In genomic region chr1:235093013-235093618, GRCh38 we compare ENCODE assay signal across 1 cellular context.
A peak's percentile ranks its signal among the peaks of the same experiment; 100 is the strongest.
TF ChIP-seq lines count a peak whose summit lies in the region.

No MANE protein-coding gene starts in this region.

TF ChIP-seq in HepG2, 621 proteins besides CTCF, POLR2A, EP300 and RAD21 (continued from another document and continues in another):
- TF ChIP-seq FOXK2 (IDR thresholded peaks at IDR 0.05) = no peak
- TF ChIP-seq ZNF646 (CRISPR knock-in tag; IDR thresholded peaks at IDR 0.05) = no peak
- no peak for TF ChIP-seq MAFK (conservative IDR thresholded peaks at IDR 0.05 in 1 of 2, IDR thresholded peaks at IDR 0.05 in 1 of 2; ENCODE audit: low read length in 2 of 2)
- TF ChIP-seq HNF4A (CRISPR knock-in tag; IDR thresholded peaks at IDR 0.05) = no peak
- TF ChIP-seq ZNF276 (CRISPR knock-in tag; IDR thresholded peaks at IDR 0.05; ENCODE audit: low read depth) = no peak
- TF ChIP-seq FOSL1 (CRISPR knock-in tag; IDR thresholded peaks at IDR 0.05; ENCODE audit: borderline replicate concordance) = no peak
- no peak for TF ChIP-seq CEBPG (CRISPR knock-in tag; IDR thresholded peaks at IDR 0.05)
- no peak for TF ChIP-seq ZNF777 (CRISPR knock-in tag; IDR thresholded peaks at IDR 0.05)
- peak; percentile 26; the same call in 1 of the 2 replicates for TF ChIP-seq ELF3 (CRISPR knock-in tag; IDR thresholded peaks at IDR 0.05)
- TF ChIP-seq ZNF678 (CRISPR knock-in tag; IDR thresholded peaks at IDR 0.05) = no peak
- 0 out of 2 replicates have a peak, but pooled peaks have one; percentile 17 for TF ChIP-seq MEF2D (CRISPR knock-in tag; IDR thresholded peaks at IDR 0.05)
- TF ChIP-seq CHCHD3 (CRISPR knock-in tag; IDR thresholded peaks at IDR 0.05) = no peak
- no peak for TF ChIP-seq ZNF101 (CRISPR knock-in tag; IDR thresholded peaks at IDR 0.05; ENCODE audit: borderline replicate concordance, low read depth)
- no peak for TF ChIP-seq TBX3 (IDR thresholded peaks at IDR 0.05; ENCODE audit: borderline replicate concordance)
- no peak for TF ChIP-seq SOX6 (IDR thresholded peaks at IDR 0.05)
- peak; percentile 16; the same call in 1 of the 2 replicates for TF ChIP-seq SOX6 (CRISPR knock-in tag; IDR thresholded peaks at IDR 0.05)
- TF ChIP-seq ZC3H4 (CRISPR knock-in tag; IDR thresholded peaks at IDR 0.05; ENCODE audit: borderline replicate concordance) = no peak
- 0 out of 2 replicates have a peak, but pooled peaks have one; percentile 10 for TF ChIP-seq ZNF292 (CRISPR knock-in tag; IDR thresholded peaks at IDR 0.05; ENCODE audit: borderline replicate concordance, low read depth)
- no peak for TF ChIP-seq NFKBIZ (CRISPR knock-in tag; IDR thresholded peaks at IDR 0.05)
- no peak; the same call in 1 of the 2 replicates for TF ChIP-seq NFKB2 (CRISPR knock-in tag; IDR thresholded peaks at IDR 0.05; ENCODE audit: borderline replicate concordance)
- no peak for TF ChIP-seq MLLT10 (CRISPR knock-in tag; IDR thresholded peaks at IDR 0.05)
- TF ChIP-seq CENPBD1 (CRISPR knock-in tag; IDR thresholded peaks at IDR 0.05; ENCODE audit: borderline replicate concordance, low read depth) = no peak
- TF ChIP-seq MED13 (CRISPR knock-in tag; IDR thresholded peaks at IDR 0.05) = no peak
- TF ChIP-seq ZNF672 (CRISPR knock-in tag; IDR thresholded peaks at IDR 0.05) = no peak
- no peak for TF ChIP-seq FIP1L1 (IDR thresholded peaks at IDR 0.05; ENCODE audit: borderline replicate concordance, insufficient read depth, low read depth, low read length)
- no peak for TF ChIP-seq ZNF790 (CRISPR knock-in tag; IDR thresholded peaks at IDR 0.05; ENCODE audit: borderline replicate concordance)
- no peak for TF ChIP-seq ZNF33A (CRISPR knock-in tag; IDR thresholded peaks at IDR 0.05; ENCODE audit: borderline replicate concordance)
- 0 out of 2 replicates have a peak, but pooled peaks have one; percentile 18 for TF ChIP-seq ZFY (CRISPR knock-in tag; IDR thresholded peaks at IDR 0.05)
- TF ChIP-seq ZKSCAN1 (IDR thresholded peaks at IDR 0.05; ENCODE audit: low read length) = 0 out of 2 replicates have a peak, but pooled peaks have one; percentile 23
- TF ChIP-seq BRCA1 (CRISPR knock-in tag; IDR thresholded peaks at IDR 0.05) = no peak
- TF ChIP-seq STAG1 (CRISPR knock-in tag; IDR thresholded peaks at IDR 0.05) = peak; percentile 92
- TF ChIP-seq AGO2 (optimal IDR thresholded peaks at IDR 0.05; ENCODE audit: low read depth, low read length) = no peak
- TF ChIP-seq KLF13 (CRISPR knock-in tag; IDR thresholded peaks at IDR 0.05) = no peak
- TF ChIP-seq ZNF512 (CRISPR knock-in tag; IDR thresholded peaks at IDR 0.05) = no peak
- no peak for TF ChIP-seq IRF2 (CRISPR knock-in tag; IDR thresholded peaks at IDR 0.05)
- 0 out of 2 replicates have a peak, but pooled peaks have one; percentile 27 for TF ChIP-seq SRY (CRISPR knock-in tag; IDR thresholded peaks at IDR 0.05)
- TF ChIP-seq TOPORS (CRISPR knock-in tag; IDR thresholded peaks at IDR 0.05) = no peak
- TF ChIP-seq TFDP2 (CRISPR knock-in tag; IDR thresholded peaks at IDR 0.05) = no peak
- peak; percentile 31; the same call in 1 of the 2 replicates for TF ChIP-seq ZNF747 (CRISPR knock-in tag; IDR thresholded peaks at IDR 0.05; ENCODE audit: borderline replicate concordance)
- TF ChIP-seq PTBP1 (IDR thresholded peaks at IDR 0.05; ENCODE audit: low read depth, low read length, poor library complexity, severe bottlenecking) = no peak
- no peak for TF ChIP-seq ZNF879 (CRISPR knock-in tag; IDR thresholded peaks at IDR 0.05)
- no peak for TF ChIP-seq CENPX (CRISPR knock-in tag; IDR thresholded peaks at IDR 0.05)
- TF ChIP-seq ZNF891 (CRISPR knock-in tag; IDR thresholded peaks at IDR 0.05) = 0 out of 2 replicates have a peak, but pooled peaks have one; percentile 19
- TF ChIP-seq ATF7 (IDR thresholded peaks at IDR 0.05) = no peak
- no peak for TF ChIP-seq ATF7 (CRISPR knock-in tag; IDR thresholded peaks at IDR 0.05)
- no peak for TF ChIP-seq EZH2 (conservative IDR thresholded peaks at IDR 0.05; ENCODE audit: low read depth, low read length)
- no peak for TF ChIP-seq ZNF431 (CRISPR knock-in tag; IDR thresholded peaks at IDR 0.05; ENCODE audit: borderline replicate concordance, low read depth)
- TF ChIP-seq ZBTB7B (CRISPR knock-in tag; IDR thresholded peaks at IDR 0.05) = no peak
- no peak for TF ChIP-seq ZNF609 (CRISPR knock-in tag; IDR thresholded peaks at IDR 0.05; ENCODE audit: borderline replicate concordance)
- no peak for TF ChIP-seq MTA3 (CRISPR knock-in tag; IDR thresholded peaks at IDR 0.05)
